Comparison of ENCODE assay signal across 1 cellular context in genomic region chr7:100401811-100402210, GRCh38.
TF ChIP-seq lines count a peak whose summit lies in the region.

No MANE protein-coding gene starts in this region.

TF ChIP-seq in WTC11, 78 proteins besides CTCF, POLR2A, EP300 and RAD21 (continued from another document):
- TF ChIP-seq USF1 (CRISPR knock-in tag; IDR thresholded peaks at IDR 0.05) (no peak), PREB (CRISPR knock-in tag; IDR thresholded peaks at IDR 0.05; ENCODE audit: borderline replicate concordance) (no peak), NFYB (CRISPR knock-in tag; conservative IDR thresholded peaks at IDR 0.05; ENCODE audit: low read depth) (no peak), ZNF423 (CRISPR knock-in tag; IDR thresholded peaks at IDR 0.05) (no peak), STAT6 (CRISPR knock-in tag; conservative IDR thresholded peaks at IDR 0.05; ENCODE audit: low read depth) (no peak), AR (CRISPR knock-in tag; IDR thresholded peaks at IDR 0.05) (no peak), ZSCAN18 (CRISPR knock-in tag; IDR thresholded peaks at IDR 0.05) (no peak), FOXP4 (CRISPR knock-in tag; IDR thresholded peaks at IDR 0.05) (no peak), ATF6 (CRISPR knock-in tag; IDR thresholded peaks at IDR 0.05) (no peak), IRF1 (CRISPR knock-in tag; IDR thresholded peaks at IDR 0.05) (no peak)
